ENCODE assay signal across 14 cellular contexts in genomic region chrX:155381838-155382528, GRCh38. TPM values are rescaled to one million over a fixed set of nuclear protein-coding genes. Genes with fewer than 3 reads are reported as not detected.
DNase-seq lines count a peak whose midpoint lies in the region; ATAC-seq lines count a peak whose summit lies in the region.
"Not testable (repeated sequence)": the region's sequence is repeated elsewhere in the genome, so short reads cannot be mapped to it uniquely, and the experiment has no call there.
"Had no signal": no experiment of that assay in that cellular context is flagged by ENCODE, and none has a peak within 500 bp of the region (broad histone marks: within the 10 kb centered on the region; RNA-seq: fewer than 3 reads in every experiment).

Gene F8A2 (plus strand): TSS chrX:155382095. CDS start chrX:155382115, 20 bp downstream.

- peak; percentile 78 for ATAC-seq in GM18502 (IDR thresholded peaks at IDR 0.05; ENCODE audit: poor library complexity, unreplicated experiment)
- peak; percentile 80 for ATAC-seq in GM19372 (IDR thresholded peaks at IDR 0.05; ENCODE audit: low read depth, unreplicated experiment)
- ATAC-seq in GM21723 (IDR thresholded peaks at IDR 0.05; ENCODE audit: unreplicated experiment) = peak; percentile 76
- peak; percentile 61 for ATAC-seq in HG02970 (IDR thresholded peaks at IDR 0.05; ENCODE audit: low FRiP score, unreplicated experiment)
- ATAC-seq in HG03432 (IDR thresholded peaks at IDR 0.05; ENCODE audit: unreplicated experiment) = peak; percentile 89
- ATAC-seq in activated CD4-positive, alpha-beta T cell treated with anti-CD3 and anti-CD28 coated beads for 36 hours = peak; percentile 81
- peak; percentile 91 for ATAC-seq in left ventricle myocardium superior
- peak; percentile 80 for ATAC-seq in stimulated activated effector memory CD8-positive, alpha-beta T cell treated with anti-CD3 and anti-CD28 coated beads, Interleukin-12 subunit alpha, Interleukin-12 subunit beta, amount 100 ng/mL, for 72 hours

- not testable (repeated sequence) for H3K9me3 Mint-ChIP-seq in activated CD4-positive, alpha-beta T cell treated with anti-CD3 and anti-CD28 coated beads for 36 hours (ENCODE audit: low read depth); stimulated activated effector memory CD8-positive, alpha-beta T cell treated with anti-CD3 and anti-CD28 coated beads, Interleukin-12 subunit alpha, Interleukin-12 subunit beta, amount 100 ng/mL, for 72 hours

- H3K4me3 Mint-ChIP-seq in activated CD4-positive, alpha-beta T cell treated with anti-CD3 and anti-CD28 coated beads for 36 hours; stimulated activated effector memory CD8-positive, alpha-beta T cell treated with anti-CD3 and anti-CD28 coated beads, Interleukin-12 subunit alpha, Interleukin-12 subunit beta, amount 100 ng/mL, for 72 hours: not testable (repeated sequence)

- H3K36me3 Mint-ChIP-seq in activated CD4-positive, alpha-beta T cell treated with anti-CD3 and anti-CD28 coated beads for 36 hours (ENCODE audit: low read depth); stimulated activated effector memory CD8-positive, alpha-beta T cell treated with anti-CD3 and anti-CD28 coated beads, Interleukin-12 subunit alpha, Interleukin-12 subunit beta, amount 100 ng/mL, for 72 hours: not testable (repeated sequence)

- intact Hi-C loops in activated CD4-positive, alpha-beta T cell treated with anti-CD3 and anti-CD28 coated beads for 36 hours (cut with DNase I, micrococcal nuclease); left ventricle myocardium superior (cut with micrococcal nuclease): not testable (repeated sequence)

- H3K4me1 Mint-ChIP-seq in activated CD4-positive, alpha-beta T cell treated with anti-CD3 and anti-CD28 coated beads for 36 hours; stimulated activated effector memory CD8-positive, alpha-beta T cell treated with anti-CD3 and anti-CD28 coated beads, Interleukin-12 subunit alpha, Interleukin-12 subunit beta, amount 100 ng/mL, for 72 hours: not testable (repeated sequence)

- DNase-seq in activated CD4-positive, alpha-beta T cell treated with anti-CD3 and anti-CD28 coated beads for 36 hours; left ventricle myocardium superior; stimulated activated effector memory CD8-positive, alpha-beta T cell treated with anti-CD3 and anti-CD28 coated beads, Interleukin-12 subunit alpha, Interleukin-12 subunit beta, amount 100 ng/mL, for 72 hours (ENCODE audit: low spot score in 2 of 2): not testable (repeated sequence)

- H3K27ac Mint-ChIP-seq in activated CD4-positive, alpha-beta T cell treated with anti-CD3 and anti-CD28 coated beads for 36 hours; stimulated activated effector memory CD8-positive, alpha-beta T cell treated with anti-CD3 and anti-CD28 coated beads, Interleukin-12 subunit alpha, Interleukin-12 subunit beta, amount 100 ng/mL, for 72 hours: not testable (repeated sequence)

- POLR2A ChIA-PET in activated CD4-positive, alpha-beta T cell treated with anti-CD3 and anti-CD28 coated beads for 36 hours (lab: Charles Lee) = not testable (repeated sequence)

- CTCF ChIA-PET in activated CD4-positive, alpha-beta T cell treated with anti-CD3 and anti-CD28 coated beads for 36 hours (lab: Charles Lee) = not testable (repeated sequence)

- not testable (repeated sequence) for H3K27me3 Mint-ChIP-seq in activated CD4-positive, alpha-beta T cell treated with anti-CD3 and anti-CD28 coated beads for 36 hours

RNA-seq across cellular contexts. Expression of gene F8A2, which starts in this region (rescaled TPM):
- total RNA-seq in activated CD4-positive, alpha-beta T cell treated with anti-CD3 and anti-CD28 coated beads for 36 hours = not detected
- total RNA-seq in left ventricle myocardium superior = not detected
- total RNA-seq: activated CD4-positive, alpha-beta memory T cell treated with anti-CD3 and anti-CD28 coated beads, Interleukin-2, amount 10 ng/mL, durations not matched to agents 7 days and 5 days; ascending aorta; OCI-LY7; osteocyte; smooth muscle cell; vagina had no signal

Comparison
In these comparisons a context has a peak if more than half of its experiments do, and no peak if none do; other contexts are left out.
1. Peak in ATAC-seq in activated CD4-positive, alpha-beta T cell treated with anti-CD3 and anti-CD28 coated beads for 36 hours; RNA of the gene not detected or under 1 TPM.
2. Peak in ATAC-seq in left ventricle myocardium superior; RNA of the gene not detected or under 1 TPM.